In genomic region chr1:235022341-235023196, GRCh38 we compare ENCODE assay signal across 1 cellular context.
TF ChIP-seq lines count a peak whose summit lies in the region.

No MANE protein-coding gene starts in this region.

TF ChIP-seq in GM23338, 12 proteins besides CTCF, POLR2A, EP300 and RAD21 (continued from another document):
- TF ChIP-seq ZNF462 (CRISPR knock-in tag; IDR thresholded peaks at IDR 0.05) (no peak), CREB1 (CRISPR knock-in tag; IDR thresholded peaks at IDR 0.05; ENCODE audit: low read depth) (no peak), JUNB (IDR thresholded peaks at IDR 0.05; ENCODE audit: unreplicated experiment) (no peak)
